22 cellular contexts compared by ENCODE assay signal in genomic region chr10:91782539-91782938, GRCh38.
"Had no signal": no experiment of that assay in that cellular context is flagged by ENCODE, and none has a peak within 500 bp of the region (broad histone marks: within the 10 kb centered on the region; RNA-seq: fewer than 3 reads in every experiment).

No MANE protein-coding gene starts in this region.

- H3K27ac ChIP-seq: HL-60, KMS-11, SJSA1, SK-N-MC had no signal

- H3K4me3 Mint-ChIP-seq: T-cell had no signal

- H3K27ac Mint-ChIP-seq: T-cell had no signal

- H3K36me3 ChIP-seq: SJSA1 had no signal

- H3K36me3 Mint-ChIP-seq: T-cell had no signal

- H3K4me3 ChIP-seq: SJSA1, SK-N-MC had no signal

- H3K4me1 ChIP-seq: SJSA1 had no signal

- ATAC-seq: T-cell had no signal

- H3K4me1 Mint-ChIP-seq: T-cell had no signal

- DNase-seq: IMR-90, NCI-H1092, NCI-H1105 treated with DMSO at 0.1 percent for 48 hours, NCI-H1417 treated with DMSO at 0.1 percent for 48 hours, NCI-H146, NCI-H1694 treated with DMSO at 0.1 percent for 48 hours, NCI-H1930, NCI-H2081, NCI-H2107, NCI-H2227 treated with DMSO at 0.1 percent for 48 hours, NCI-H524, NCI-H526 treated with DMSO at 0.1 percent for 48 hours, NCI-H774, Right ventricle myocardium superior, RPMI8226, SIG-M5, SW 1271, T-cell had no signal

- H3K9me3 Mint-ChIP-seq: T-cell had no signal

- H3K4me2 ChIP-seq: KMS-11 had no signal

- H3K27me3 ChIP-seq: SJSA1 had no signal

- H3K9me3 ChIP-seq: SJSA1 had no signal
